In the genomic region with DNA sequence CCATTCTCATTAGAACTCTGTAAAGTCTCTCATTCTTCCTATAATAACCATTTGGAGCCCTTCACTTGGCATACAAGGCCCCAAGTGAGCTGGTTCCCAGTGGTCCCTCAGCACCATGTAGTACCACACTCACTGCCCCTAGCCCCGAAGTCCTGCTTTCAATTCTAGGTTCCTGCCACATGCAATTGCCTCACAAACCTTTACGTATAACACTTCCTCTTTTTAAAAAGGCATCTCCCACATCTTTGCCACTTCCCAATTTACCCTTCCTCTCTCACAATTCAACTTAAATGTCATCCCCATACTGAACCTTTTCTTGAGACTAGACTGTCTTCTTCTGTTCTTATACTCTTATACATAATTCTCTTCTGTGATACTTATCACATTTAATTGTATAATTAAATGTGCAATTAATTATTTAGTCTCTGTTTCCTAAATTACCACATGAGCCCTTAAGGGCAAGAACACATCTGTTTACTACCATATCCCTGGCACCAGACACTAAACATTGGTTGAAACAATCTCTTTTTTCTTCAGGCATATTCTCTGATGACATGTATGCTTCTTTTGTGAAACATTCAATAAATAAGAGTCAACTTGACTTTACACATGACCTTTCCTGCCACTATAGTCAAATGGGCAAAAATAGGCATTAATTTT, we compare ENCODE assay signal across 12 cellular contexts.
A peak's percentile ranks its signal among the peaks of the same experiment; 100 is the strongest.
DNase-seq lines count a peak whose midpoint lies in the region; ATAC-seq and TF ChIP-seq lines count a peak whose summit lies in the region.
"Had no signal": no experiment of that assay in that cellular context is flagged by ENCODE, and none has a peak within 500 bp of the region (broad histone marks: within the 10 kb centered on the region; RNA-seq: fewer than 3 reads in every experiment).

No MANE protein-coding gene starts in this region.

- CTCF ChIA-PET in mammary epithelial cell (lab: Charles Lee; ENCODE audit: low non-redundant PET) (no interaction called here), RWPE1 (lab: Yijun Ruan, JAX) (interaction anchor here (1.1 kb wide), 1 partner anchor 306 kb away, joined by 4 read pairs; no protein-coding TSS in a partner anchor)

- no peaks in the 10 kb centered on the region for H3K4me1 Mint-ChIP-seq in natural killer cell treated with Interleukin-12 subunit alpha and Interleukin-12 subunit beta and Interleukin-15 and Interleukin-18, amount 100 ng/mL, for 72 hours (ENCODE audit: low read depth in 2 of 2)

- no peak overlapping the region for H3K27ac Mint-ChIP-seq in natural killer cell treated with Interleukin-12 subunit alpha and Interleukin-12 subunit beta and Interleukin-15 and Interleukin-18, amount 100 ng/mL, for 72 hours

- H3K9ac ChIP-seq in mammary epithelial cell (ENCODE audit: insufficient read depth, low read length), result no peak overlapping the region

- no peaks in the 10 kb centered on the region for H3K27me3 ChIP-seq in mammary epithelial cell (ENCODE audit: insufficient read depth, low read length)

- no peak overlapping the region for H2AFZ ChIP-seq in mammary epithelial cell (ENCODE audit: low read depth, low read length)

- no peaks in the 10 kb centered on the region for H3K79me2 ChIP-seq in mammary epithelial cell (ENCODE audit: insufficient read depth, low read length)

- BruUV-seq in mammary epithelial cell (replicated peaks; lab: Mats Ljungman, UMichigan), result TSS peak; percentile 83

- in situ Hi-C loops in mammary epithelial cell (cut with MboI; ENCODE audit: low sequenced_read_pairs in 2 of 2), result loop anchor here in 1 of 2 donors (25.0 kb wide), 1 partner anchor 300 kb away; a partner anchor contains a TSS

- H3K4me1 ChIP-seq in mammary epithelial cell (ENCODE audit: insufficient read depth, low read length), result peaks cover 43% of the 10 kb centered on the region

- no peaks in the 10 kb centered on the region for H4K20me1 ChIP-seq in mammary epithelial cell (ENCODE audit: insufficient read depth, low read length)

- peak overlapping the region; percentile 20 for H3K4me2 ChIP-seq in mammary epithelial cell (ENCODE audit: insufficient read depth, low read depth, low read length)

- POLR2A ChIA-PET in RWPE1 (lab: Yijun Ruan, JAX; ENCODE audit: low non-redundant PET), result no interaction called here

- H3K27me3 Mint-ChIP-seq in natural killer cell treated with Interleukin-12 subunit alpha and Interleukin-12 subunit beta and Interleukin-15 and Interleukin-18, amount 100 ng/mL, for 72 hours, result peaks cover 0 to 2% of the 10 kb centered on the region in 2 donors

- ATAC-seq in GM21423 (IDR thresholded peaks at IDR 0.05; ENCODE audit: unreplicated experiment) (peak; percentile 65), HG03558 (IDR thresholded peaks at IDR 0.05; ENCODE audit: extremely low read depth, unreplicated experiment) (peak; percentile 46)
- no peak for ATAC-seq in natural killer cell treated with Interleukin-12 subunit alpha and Interleukin-12 subunit beta and Interleukin-15 and Interleukin-18, amount 100 ng/mL, for 72 hours

- DNase-seq in AML-193 (lab: John Stamatoyannopoulos, UW), result peak; percentile 98 to 99
- no peak for DNase-seq in mammary epithelial cell
- DNase-seq in natural killer cell treated with Interleukin-12 subunit alpha and Interleukin-12 subunit beta and Interleukin-15 and Interleukin-18, amount 100 ng/mL, for 72 hours (ENCODE audit: low spot score), result no peak
- DNase-seq in RWPE1 (ENCODE audit: low spot score), result no peak
- no peak for DNase-seq in SHP77 treated with DMSO at 0.1 percent for 48 hours (lab: John Stamatoyannopoulos, UW)
- no peak for DNase-seq in activated CD4-positive, alpha-beta T cell treated with anti-CD3 and anti-CD28 coated beads, Interleukin-2, amount 50 U/mL, for 4 hours
- DNase-seq: activated gamma-delta T cell treated with Interleukin-2 at 50 U/mL for 16 hours; mesendoderm; stimulated activated CD4-positive, alpha-beta T cell treated with anti-CD3 and anti-CD28 coated beads, Interleukin-4, amount 100 ng/mL, for 4 hours had no signal

- H3K9me3 ChIP-seq in mammary epithelial cell (replicated peaks; ENCODE audit: insufficient read depth, low read length), result no peaks in the 10 kb centered on the region

- H3K4me3 Mint-ChIP-seq in natural killer cell treated with Interleukin-12 subunit alpha and Interleukin-12 subunit beta and Interleukin-15 and Interleukin-18, amount 100 ng/mL, for 72 hours, result no peak overlapping the region

- H3K27ac ChIP-seq in mammary epithelial cell (ENCODE audit: insufficient read depth, low read depth, low read length) (peak overlapping the region; percentile 77), RWPE1 (no peak overlapping the region)
- H3K27ac ChIP-seq: SK-N-MC had no signal

- no peaks in the 10 kb centered on the region for H3K36me3 ChIP-seq in mammary epithelial cell (ENCODE audit: insufficient read depth, low read length)

- TF ChIP-seq CTCF in mammary epithelial cell (conservative IDR thresholded peaks at IDR 0.05 in 1 of 2, IDR thresholded peaks at IDR 0.05 in 1 of 2; ENCODE audit: extremely low read depth in 1 of 2, insufficient read depth in 1 of 2, low read depth in 1 of 2, low read length in 2 of 2) (no peak), RWPE1 (conservative IDR thresholded peaks at IDR 0.05; ENCODE audit: low read depth) (no peak)

- H3K9me3 Mint-ChIP-seq in natural killer cell treated with Interleukin-12 subunit alpha and Interleukin-12 subunit beta and Interleukin-15 and Interleukin-18, amount 100 ng/mL, for 72 hours, result peaks cover 4% of the 10 kb centered on the region

- dilution Hi-C loops in mammary epithelial cell (cut with HindIII; ENCODE audit: low sequenced_read_pairs), result no loop called here

- H3K4me3 ChIP-seq in mammary epithelial cell (replicated peaks in 1 of 3; ENCODE audit: insufficient read depth in 1 of 3, low read depth in 2 of 3, low read length in 3 of 3), result no peak overlapping the region
- H3K4me3 ChIP-seq: SK-N-MC had no signal

- intact Hi-C loops in mammary epithelial cell (cut with micrococcal nuclease), result no loop called here

- H3K36me3 Mint-ChIP-seq in natural killer cell treated with Interleukin-12 subunit alpha and Interleukin-12 subunit beta and Interleukin-15 and Interleukin-18, amount 100 ng/mL, for 72 hours, result no peaks in the 10 kb centered on the region

- 93% methylated on average over 2 of the region's 2 CpGs for WGBS in mammary epithelial cell (ENCODE audit: low coverage, missing lambda C conversion rate)

Comparison
In these comparisons a context has a peak if more than half of its experiments do, and no peak if none do; other contexts are left out.
1. DNase-seq: peak in AML-193 (2 of 2); none in mammary epithelial cell (single experiment), natural killer cell treated with Interleukin-12 subunit alpha and Interleukin-12 subunit beta and Interleukin-15 and Interleukin-18, amount 100 ng/mL, for 72 hours (single experiment), RWPE1 (single experiment), SHP77 treated with DMSO at 0.1 percent for 48 hours (single experiment) and activated CD4-positive, alpha-beta T cell treated with anti-CD3 and anti-CD28 coated beads, Interleukin-2, amount 50 U/mL, for 4 hours (0 of 2).
2. ATAC-seq: peak in GM21423 (single experiment) and HG03558 (single experiment); none in natural killer cell treated with Interleukin-12 subunit alpha and Interleukin-12 subunit beta and Interleukin-15 and Interleukin-18, amount 100 ng/mL, for 72 hours (0 of 2).